2 cellular contexts compared by ENCODE assay signal in the genomic region with DNA sequence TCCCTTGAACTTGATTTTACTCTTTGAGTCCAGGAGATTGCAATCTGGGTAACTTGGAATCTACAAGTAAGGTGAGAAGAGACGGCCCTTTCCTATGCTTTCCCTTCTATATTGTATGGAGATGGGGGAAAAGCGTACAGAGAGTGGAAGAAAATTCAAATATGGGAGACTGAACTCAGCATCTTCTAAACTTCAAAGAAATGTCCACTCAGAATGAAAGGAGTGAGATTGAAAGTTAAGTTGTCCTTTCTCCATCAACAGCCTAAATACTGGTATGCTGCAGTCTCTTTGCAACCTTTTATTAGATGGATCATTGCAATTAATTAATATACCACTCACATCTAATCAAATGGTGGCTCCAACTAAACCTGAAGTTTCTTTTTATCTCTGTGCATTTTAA.
TF ChIP-seq lines count a peak whose summit lies in the region.

No MANE protein-coding gene starts in this region.

TF ChIP-seq in HEK293, 187 proteins besides CTCF, POLR2A, EP300 and RAD21:
- TF ChIP-seq ZBTB21 (tag by site-specific recombination; IDR thresholded peaks at IDR 0.05) (no peak), ZNF292 (tag by site-specific recombination; IDR thresholded peaks at IDR 0.05; ENCODE audit: borderline replicate concordance, low read depth) (no peak), PRDM1 (tag by site-specific recombination; IDR thresholded peaks at IDR 0.05) (peak; percentile 21; the same call in 1 of the 2 replicates), ZSCAN30 (tag by site-specific recombination; IDR thresholded peaks at IDR 0.05) (no peak)

TF ChIP-seq in GM12878, 131 proteins besides CTCF, POLR2A, EP300 and RAD21:
- no peak for TF ChIP-seq PAX8 (IDR thresholded peaks at IDR 0.05)
- TF ChIP-seq SREBF1 (IDR thresholded peaks at IDR 0.05; ENCODE audit: low read length) = no peak
- TF ChIP-seq JUNB (IDR thresholded peaks at IDR 0.05) = peak; percentile 59; the same call in 1 of the 2 replicates
- TF ChIP-seq SMAD1 (IDR thresholded peaks at IDR 0.05; ENCODE audit: low read depth, partially characterized antibody) = no peak
- peak; percentile 72; the same call in 1 of the 2 replicates for TF ChIP-seq TCF7 (IDR thresholded peaks at IDR 0.05; ENCODE audit: borderline replicate concordance)
- no peak for TF ChIP-seq IKZF1 (conservative IDR thresholded peaks at IDR 0.05)
- no peak for TF ChIP-seq ESRRA (IDR thresholded peaks at IDR 0.05; ENCODE audit: low read length)
